In genomic region chr10:23095966-23096813, GRCh38 we compare ENCODE assay signal across 8 cellular contexts. TPM values are rescaled to one million over a fixed set of nuclear protein-coding genes. Genes with fewer than 3 reads are reported as not detected.
DNase-seq lines count a peak whose midpoint lies in the region; ATAC-seq and TF ChIP-seq lines count a peak whose summit lies in the region.

No MANE protein-coding gene starts in this region.

- peak overlapping the region; percentile 94 for H3K27ac Mint-ChIP-seq in activated T-cell treated with anti-CD3 and anti-CD28 coated beads, Interleukin-2, amount 50 U/mL, for 24 hours
- H3K27ac Mint-ChIP-seq in naive B cell (peak overlapping the region; percentile 38 to 91 (median 75)), type B pancreatic cell (peak overlapping the region; percentile 88)

- H3K9me3 Mint-ChIP-seq in activated T-cell treated with anti-CD3 and anti-CD28 coated beads, Interleukin-2, amount 50 U/mL, for 24 hours = peaks cover 8% of the 10 kb centered on the region
- peaks cover 6 to 25% (median 12%) of the 10 kb centered on the region in 7 donors for H3K9me3 Mint-ChIP-seq in naive B cell
- H3K9me3 Mint-ChIP-seq in type B pancreatic cell = peaks cover 18% of the 10 kb centered on the region

- H3K27me3 Mint-ChIP-seq in activated T-cell treated with anti-CD3 and anti-CD28 coated beads, Interleukin-2, amount 50 U/mL, for 24 hours = no peaks in the 10 kb centered on the region
- no peaks in the 10 kb centered on the region for H3K27me3 Mint-ChIP-seq in naive B cell
- H3K27me3 Mint-ChIP-seq in type B pancreatic cell = no peaks in the 10 kb centered on the region

- ATAC-seq in HG02610 (IDR thresholded peaks at IDR 0.05; ENCODE audit: unreplicated experiment) (peak; percentile 39), naive B cell (ENCODE audit: low read depth in 2 of 2) (peak; percentile 71 to 75)

- peak in 5 of 6 experiments; percentile 7 to 46 (median 32) for DNase-seq in stimulated activated naive CD4-positive, alpha-beta T cell (lab: John Stamatoyannopoulos, UW)
- DNase-seq in stimulated activated naive CD4-positive, alpha-beta T cell treated with Interleukin-2 at 50 U/mL for 16 hours (lab: John Stamatoyannopoulos, UW) = no peak
- peak; percentile 54 for DNase-seq in MV-4-11 (lab: John Stamatoyannopoulos, UW)
- DNase-seq in activated T-cell treated with anti-CD3 and anti-CD28 coated beads, Interleukin-2, amount 50 U/mL, for 24 hours = peak; percentile 63
- DNase-seq in fibroblast of mammary gland (ENCODE audit: low read depth) = peak; percentile 76
- peak; percentile 16 for DNase-seq in naive B cell
- DNase-seq in type B pancreatic cell (ENCODE audit: extremely low spot score, unreplicated experiment) = no peak

- peaks cover 48% of the 10 kb centered on the region for H3K4me1 Mint-ChIP-seq in activated T-cell treated with anti-CD3 and anti-CD28 coated beads, Interleukin-2, amount 50 U/mL, for 24 hours (ENCODE audit: low read depth)
- H3K4me1 Mint-ChIP-seq in naive B cell (peaks cover 21 to 22% (median 21%) of the 10 kb centered on the region in 3 donors), type B pancreatic cell (ENCODE audit: unreplicated experiment) (peaks cover 30% of the 10 kb centered on the region)

- TF ChIP-seq CTCF in fibroblast of mammary gland (conservative IDR thresholded peaks at IDR 0.05; ENCODE audit: control insufficient read depth, insufficient read depth, low read depth, low read length) (no peak), type B pancreatic cell (conservative IDR thresholded peaks at IDR 0.05) (no peak)

- H3K4me3 ChIP-seq in fibroblast of mammary gland (ENCODE audit: control insufficient read depth, low read depth, low read length) = peak overlapping the region; percentile 61

- peaks cover 5% of the 10 kb centered on the region for H3K36me3 Mint-ChIP-seq in activated T-cell treated with anti-CD3 and anti-CD28 coated beads, Interleukin-2, amount 50 U/mL, for 24 hours (ENCODE audit: low read depth)
- H3K36me3 Mint-ChIP-seq in naive B cell (peaks cover 0 to 2% of the 10 kb centered on the region in 2 donors), type B pancreatic cell (peaks cover 23% of the 10 kb centered on the region)

- H3K4me3 Mint-ChIP-seq in activated T-cell treated with anti-CD3 and anti-CD28 coated beads, Interleukin-2, amount 50 U/mL, for 24 hours = peak overlapping the region; percentile 90
- H3K4me3 Mint-ChIP-seq in naive B cell (peak overlapping the region; percentile 82 to 95 (median 90)), type B pancreatic cell (peak overlapping the region; percentile 99)

RNA-seq across cellular contexts. Expression of gene MSRB2, which starts 0.8 kb away (rescaled TPM):
- polyA plus RNA-seq in naive B cell (ENCODE audit: low read depth in 6 of 6) = 1 to 10 TPM; 2.2 to 5.3 (median 3.1) TPM
- 22.6 and 26.6 TPM in 2 replicates for total RNA-seq in type B pancreatic cell (ENCODE audit: low replicate concordance)

Comparison
In these comparisons a context has a peak if more than half of its experiments do, and no peak if none do; other contexts are left out.
1. DNase-seq: peak in stimulated activated naive CD4-positive, alpha-beta T cell (5 of 6), MV-4-11 (single experiment), activated T-cell treated with anti-CD3 and anti-CD28 coated beads, Interleukin-2, amount 50 U/mL, for 24 hours (single experiment), fibroblast of mammary gland (single experiment) and naive B cell (single experiment); none in stimulated activated naive CD4-positive, alpha-beta T cell treated with Interleukin-2 at 50 U/mL for 16 hours (single experiment) and type B pancreatic cell (single experiment).
2. Peak in every context shown above with its lines, with median percentiles within 50 percentile points of each other: H3K27ac Mint-ChIP-seq and H3K4me3 Mint-ChIP-seq.